25 cellular contexts compared by ENCODE assay signal in genomic region chr15:38912067-38912466, GRCh38.
"Had no signal": no experiment of that assay in that cellular context is flagged by ENCODE, and none has a peak within 500 bp of the region (broad histone marks: within the 10 kb centered on the region; RNA-seq: fewer than 3 reads in every experiment).

No MANE protein-coding gene starts in this region.

- ATAC-seq: activated CD8-positive, alpha-beta memory T cell treated with anti-CD3 and anti-CD28 coated beads, Interleukin-2, amount 10 ng/mL, durations not matched to agents 7 days and 5 days; activated CD8-positive, alpha-beta T cell treated with anti-CD3 and anti-CD28 coated beads, Interleukin-2, amount 10 ng/mL, durations not matched to agents 7 days and 5 days; activated naive CD8-positive, alpha-beta T cell treated with anti-CD3 and anti-CD28 coated beads, Interleukin-2, amount 50 U/mL, for 24 hours; heart right ventricle; natural killer cell; psoas muscle; upper lobe of right lung; WTC11 had no signal

- H3K4me3 ChIP-seq: esophagus squamous epithelium, heart right ventricle, left ventricle myocardium inferior, lung, neural progenitor cell, psoas muscle, right atrium auricular region, spleen, suprapubic skin, tibial artery, upper lobe of right lung had no signal

- DNase-seq: activated CD4-positive, alpha-beta T cell treated with anti-CD3 and anti-CD28 coated beads for 1 hour; activated CD8-positive, alpha-beta memory T cell treated with anti-CD3 and anti-CD28 coated beads, Interleukin-2, amount 10 ng/mL, durations not matched to agents 7 days and 5 days; activated CD8-positive, alpha-beta T cell treated with anti-CD3 and anti-CD28 coated beads, Interleukin-2, amount 10 ng/mL, durations not matched to agents 7 days and 5 days; activated naive CD8-positive, alpha-beta T cell treated with anti-CD3 and anti-CD28 coated beads, Interleukin-2, amount 50 U/mL, for 24 hours; activated T-cell treated with anti-CD3 and anti-CD28 coated beads, Interleukin-2, amount 50 U/mL, for 48 hours; amygdala; caudate nucleus; esophagus squamous epithelium; foreskin melanocyte; heart right ventricle; left ventricle myocardium inferior; mesendoderm; natural killer cell; occipital lobe; psoas muscle; spleen; stimulated activated naive CD4-positive, alpha-beta T cell; T-helper 2 cell; tibial artery; upper lobe of right lung had no signal
